In the genomic region with DNA sequence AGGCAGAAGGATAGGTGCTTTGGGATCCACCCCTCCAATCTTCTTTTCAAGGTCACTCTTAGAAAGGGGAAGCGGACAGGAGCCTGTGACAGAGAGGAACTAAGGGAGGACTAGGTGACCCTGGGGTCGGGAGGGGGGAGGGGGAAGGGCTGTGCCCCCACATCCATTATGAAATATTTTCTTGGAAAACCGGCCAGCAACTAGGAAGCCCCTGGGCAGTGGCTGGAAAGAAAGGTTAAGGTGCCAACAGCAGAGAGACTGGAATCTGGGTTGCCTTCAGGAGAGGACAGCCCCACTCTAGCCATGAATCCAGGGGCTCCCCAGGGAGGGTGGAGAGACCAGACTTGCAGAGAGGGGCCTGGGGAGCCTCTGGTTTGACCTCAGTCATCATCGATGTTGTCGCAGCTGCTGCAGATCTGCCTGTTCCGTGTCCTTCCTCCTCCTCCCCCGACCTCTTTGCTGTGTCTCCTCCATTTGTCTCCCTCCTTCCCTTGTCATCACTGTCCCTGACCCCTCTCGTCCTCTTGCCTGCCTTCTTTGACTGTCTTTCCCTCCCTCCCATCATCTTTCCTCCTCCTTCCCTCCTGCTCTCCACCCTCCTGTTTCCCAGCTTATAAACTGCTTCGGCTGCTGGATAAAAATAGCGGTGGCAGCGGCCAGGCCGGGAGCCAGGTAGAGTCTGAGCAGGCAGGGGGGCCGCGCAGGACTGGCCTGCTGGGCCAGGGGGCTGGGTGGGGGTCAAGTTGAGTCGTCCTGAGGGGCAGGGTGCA, we compare ENCODE assay signal across 9 cellular contexts. TPM values are rescaled to one million over a fixed set of nuclear protein-coding genes. Genes with fewer than 3 reads are reported as not detected.
DNase-seq lines count a peak whose midpoint lies in the region; ATAC-seq and TF ChIP-seq lines count a peak whose summit lies in the region.
"Had no signal": no experiment of that assay in that cellular context is flagged by ENCODE, and none has a peak within 500 bp of the region (broad histone marks: within the 10 kb centered on the region; RNA-seq: fewer than 3 reads in every experiment).

No MANE protein-coding gene starts in this region.

- no peak for TF ChIP-seq CTCF in GM13977 (IDR thresholded peaks at IDR 0.05; ENCODE audit: extremely low read depth, insufficient read depth, missing control alignments)
- TF ChIP-seq CTCF in WTC11 (IDR thresholded peaks at IDR 0.05) = no peak

- H3K27me3 ChIP-seq in muscle layer of colon (ENCODE audit: control insufficient read depth in 1 of 2, insufficient read depth in 2 of 2, low read length in 2 of 2) = no peaks in the 10 kb centered on the region

- POLR2A ChIA-PET in WTC11 (lab: Charles Lee) = interaction anchor here (1.9 kb wide), 1 partner anchor 20 kb away, joined by 9 read pairs; a partner anchor contains a TSS

- H3K9ac ChIP-seq in muscle layer of colon (ENCODE audit: low read length) = peak overlapping the region; percentile 36

- peak overlapping the region; percentile 89 for H3K4me3 Mint-ChIP-seq in WTC11

- peaks cover 34% of the 10 kb centered on the region for H3K36me3 Mint-ChIP-seq in WTC11
- H3K36me3 Mint-ChIP-seq: naive B cell had no signal

- peak overlapping the region; percentile 86 for H3K27ac ChIP-seq in muscle layer of colon (ENCODE audit: low read depth, low read length)

- H3K4me1 Mint-ChIP-seq in WTC11 = peaks cover 44% of the 10 kb centered on the region

- H3K4me1 ChIP-seq in muscle layer of colon (ENCODE audit: insufficient read depth, low read length) = peaks cover 89% of the 10 kb centered on the region

- in situ Hi-C loops in GM13977 (cut with MboI; ENCODE audit: low pct_unique_long_range_greater_than_20kb, low sequenced_read_pairs, unreplicated experiment) = no loop called here

- H3K27ac Mint-ChIP-seq in WTC11 = peak overlapping the region; percentile 72
- H3K27ac Mint-ChIP-seq: naive B cell had no signal

- ATAC-seq in WTC11 (no peak), HG03095 (IDR thresholded peaks at IDR 0.05; ENCODE audit: unreplicated experiment) (no peak)
- ATAC-seq: activated CD4-positive, CD25-positive, alpha-beta regulatory T cell treated with anti-CD3 and anti-CD28 coated beads, Interleukin-2, amount 50 U/mL, for 24 hours had no signal

- CTCF ChIA-PET in WTC11 (lab: Charles Lee) = interaction anchor here (0.9 to 10.7 kb wide), 9 partner anchors 9 to 164 kb away, joined by 3 to 174 read pairs (median 6); a partner anchor contains a TSS

- H3K4me3 ChIP-seq in muscle layer of colon (ENCODE audit: low read depth in 1 of 2, low read length in 2 of 2) = peak overlapping the region in 1 of 2 donors; percentile 71

- no peaks in the 10 kb centered on the region for H3K9me3 ChIP-seq in muscle layer of colon (ENCODE audit: low read length)

- no peaks in the 10 kb centered on the region for H3K9me3 Mint-ChIP-seq in WTC11
- H3K9me3 Mint-ChIP-seq: naive B cell had no signal

- peaks cover 26% of the 10 kb centered on the region for H3K36me3 ChIP-seq in muscle layer of colon (ENCODE audit: insufficient read depth, low read length)

- peak; percentile 9 for DNase-seq in GM13977 (ENCODE audit: low spot score)
- DNase-seq in WTC11 (ENCODE audit: low spot score) = no peak
- no peak for DNase-seq in KG1 (lab: John Stamatoyannopoulos, UW)
- no peak for DNase-seq in DMS53 (lab: John Stamatoyannopoulos, UW)
- DNase-seq: naive B cell, NCI-H1105 treated with DMSO at 0.1 percent for 48 hours had no signal

- no peaks in the 10 kb centered on the region for H3K27me3 Mint-ChIP-seq in WTC11 (ENCODE audit: low read depth)

TF ChIP-seq in WTC11, 78 proteins besides CTCF, POLR2A, EP300 and RAD21 (continues in another document):
- no peak for TF ChIP-seq JUN (CRISPR knock-in tag; IDR thresholded peaks at IDR 0.05)
- TF ChIP-seq, protein P1, sequence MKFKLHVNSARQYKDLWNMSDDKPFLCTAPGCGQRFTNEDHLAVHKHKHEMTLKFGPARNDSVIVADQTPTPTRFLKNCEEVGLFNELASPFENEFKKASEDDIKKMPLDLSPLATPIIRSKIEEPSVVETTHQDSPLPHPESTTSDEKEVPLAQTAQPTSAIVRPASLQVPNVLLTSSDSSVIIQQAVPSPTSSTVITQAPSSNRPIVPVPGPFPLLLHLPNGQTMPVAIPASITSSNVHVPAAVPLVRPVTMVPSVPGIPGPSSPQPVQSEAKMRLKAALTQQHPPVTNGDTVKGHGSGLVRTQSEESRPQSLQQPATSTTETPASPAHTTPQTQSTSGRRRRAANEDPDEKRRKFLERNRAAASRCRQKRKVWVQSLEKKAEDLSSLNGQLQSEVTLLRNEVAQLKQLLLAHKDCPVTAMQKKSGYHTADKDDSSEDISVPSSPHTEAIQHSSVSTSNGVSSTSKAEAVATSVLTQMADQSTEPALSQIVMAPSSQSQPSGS (CRISPR knock-in tag; IDR thresholded peaks at IDR 0.05; ENCODE audit: borderline replicate concordance, low read depth) = no peak
- TF ChIP-seq CREM (CRISPR knock-in tag; IDR thresholded peaks at IDR 0.05) = no peak
- no peak for TF ChIP-seq GRHL2 (CRISPR knock-in tag; IDR thresholded peaks at IDR 0.05; ENCODE audit: insufficient replicate concordance, severe bottlenecking)
- TF ChIP-seq ZNF671 (CRISPR knock-in tag; IDR thresholded peaks at IDR 0.05) = no peak
- TF ChIP-seq, protein P2, sequence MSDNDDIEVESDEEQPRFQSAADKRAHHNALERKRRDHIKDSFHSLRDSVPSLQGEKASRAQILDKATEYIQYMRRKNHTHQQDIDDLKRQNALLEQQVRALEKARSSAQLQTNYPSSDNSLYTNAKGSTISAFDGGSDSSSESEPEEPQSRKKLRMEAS (CRISPR knock-in tag; IDR thresholded peaks at IDR 0.05) = no peak
- TF ChIP-seq FOXJ3 (CRISPR knock-in tag; IDR thresholded peaks at IDR 0.05; ENCODE audit: borderline replicate concordance) = no peak
- TF ChIP-seq, protein P3, sequence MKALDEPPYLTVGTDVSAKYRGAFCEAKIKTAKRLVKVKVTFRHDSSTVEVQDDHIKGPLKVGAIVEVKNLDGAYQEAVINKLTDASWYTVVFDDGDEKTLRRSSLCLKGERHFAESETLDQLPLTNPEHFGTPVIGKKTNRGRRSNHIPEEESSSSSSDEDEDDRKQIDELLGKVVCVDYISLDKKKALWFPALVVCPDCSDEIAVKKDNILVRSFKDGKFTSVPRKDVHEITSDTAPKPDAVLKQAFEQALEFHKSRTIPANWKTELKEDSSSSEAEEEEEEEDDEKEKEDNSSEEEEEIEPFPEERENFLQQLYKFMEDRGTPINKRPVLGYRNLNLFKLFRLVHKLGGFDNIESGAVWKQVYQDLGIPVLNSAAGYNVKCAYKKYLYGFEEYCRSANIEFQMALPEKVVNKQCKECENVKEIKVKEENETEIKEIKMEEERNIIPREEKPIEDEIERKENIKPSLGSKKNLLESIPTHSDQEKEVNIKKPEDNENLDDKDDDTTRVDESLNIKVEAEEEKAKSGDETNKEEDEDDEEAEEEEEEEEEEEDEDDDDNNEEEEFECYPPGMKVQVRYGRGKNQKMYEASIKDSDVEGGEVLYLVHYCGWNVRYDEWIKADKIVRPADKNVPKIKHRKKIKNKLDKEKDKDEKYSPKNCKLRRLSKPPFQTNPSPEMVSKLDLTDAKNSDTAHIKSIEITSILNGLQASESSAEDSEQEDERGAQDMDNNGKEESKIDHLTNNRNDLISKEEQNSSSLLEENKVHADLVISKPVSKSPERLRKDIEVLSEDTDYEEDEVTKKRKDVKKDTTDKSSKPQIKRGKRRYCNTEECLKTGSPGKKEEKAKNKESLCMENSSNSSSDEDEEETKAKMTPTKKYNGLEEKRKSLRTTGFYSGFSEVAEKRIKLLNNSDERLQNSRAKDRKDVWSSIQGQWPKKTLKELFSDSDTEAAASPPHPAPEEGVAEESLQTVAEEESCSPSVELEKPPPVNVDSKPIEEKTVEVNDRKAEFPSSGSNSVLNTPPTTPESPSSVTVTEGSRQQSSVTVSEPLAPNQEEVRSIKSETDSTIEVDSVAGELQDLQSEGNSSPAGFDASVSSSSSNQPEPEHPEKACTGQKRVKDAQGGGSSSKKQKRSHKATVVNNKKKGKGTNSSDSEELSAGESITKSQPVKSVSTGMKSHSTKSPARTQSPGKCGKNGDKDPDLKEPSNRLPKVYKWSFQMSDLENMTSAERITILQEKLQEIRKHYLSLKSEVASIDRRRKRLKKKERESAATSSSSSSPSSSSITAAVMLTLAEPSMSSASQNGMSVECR (CRISPR knock-in tag; IDR thresholded peaks at IDR 0.05; ENCODE audit: borderline replicate concordance) = no peak
- TF ChIP-seq NFE2L1 (CRISPR knock-in tag; IDR thresholded peaks at IDR 0.05) = no peak
- TF ChIP-seq, protein P4, sequence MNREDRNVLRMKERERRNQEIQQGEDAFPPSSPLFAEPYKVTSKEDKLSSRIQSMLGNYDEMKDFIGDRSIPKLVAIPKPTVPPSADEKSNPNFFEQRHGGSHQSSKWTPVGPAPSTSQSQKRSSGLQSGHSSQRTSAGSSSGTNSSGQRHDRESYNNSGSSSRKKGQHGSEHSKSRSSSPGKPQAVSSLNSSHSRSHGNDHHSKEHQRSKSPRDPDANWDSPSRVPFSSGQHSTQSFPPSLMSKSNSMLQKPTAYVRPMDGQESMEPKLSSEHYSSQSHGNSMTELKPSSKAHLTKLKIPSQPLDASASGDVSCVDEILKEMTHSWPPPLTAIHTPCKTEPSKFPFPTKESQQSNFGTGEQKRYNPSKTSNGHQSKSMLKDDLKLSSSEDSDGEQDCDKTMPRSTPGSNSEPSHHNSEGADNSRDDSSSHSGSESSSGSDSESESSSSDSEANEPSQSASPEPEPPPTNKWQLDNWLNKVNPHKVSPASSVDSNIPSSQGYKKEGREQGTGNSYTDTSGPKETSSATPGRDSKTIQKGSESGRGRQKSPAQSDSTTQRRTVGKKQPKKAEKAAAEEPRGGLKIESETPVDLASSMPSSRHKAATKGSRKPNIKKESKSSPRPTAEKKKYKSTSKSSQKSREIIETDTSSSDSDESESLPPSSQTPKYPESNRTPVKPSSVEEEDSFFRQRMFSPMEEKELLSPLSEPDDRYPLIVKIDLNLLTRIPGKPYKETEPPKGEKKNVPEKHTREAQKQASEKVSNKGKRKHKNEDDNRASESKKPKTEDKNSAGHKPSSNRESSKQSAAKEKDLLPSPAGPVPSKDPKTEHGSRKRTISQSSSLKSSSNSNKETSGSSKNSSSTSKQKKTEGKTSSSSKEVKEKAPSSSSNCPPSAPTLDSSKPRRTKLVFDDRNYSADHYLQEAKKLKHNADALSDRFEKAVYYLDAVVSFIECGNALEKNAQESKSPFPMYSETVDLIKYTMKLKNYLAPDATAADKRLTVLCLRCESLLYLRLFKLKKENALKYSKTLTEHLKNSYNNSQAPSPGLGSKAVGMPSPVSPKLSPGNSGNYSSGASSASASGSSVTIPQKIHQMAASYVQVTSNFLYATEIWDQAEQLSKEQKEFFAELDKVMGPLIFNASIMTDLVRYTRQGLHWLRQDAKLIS (CRISPR knock-in tag; IDR thresholded peaks at IDR 0.05; ENCODE audit: borderline replicate concordance) = no peak
- no peak for TF ChIP-seq ZBTB21 (CRISPR knock-in tag; IDR thresholded peaks at IDR 0.05; ENCODE audit: borderline replicate concordance)
- TF ChIP-seq NR2C2 (CRISPR knock-in tag; IDR thresholded peaks at IDR 0.05) = no peak

RNA-seq across cellular contexts. Expression of a gene that starts 3.2 kb away (rescaled TPM):
- total RNA-seq in WTC11 (2021) = 131 to 139 TPM (median 132 TPM) in 3 replicates

RNA-seq across cellular contexts. Expression of a gene that starts 9.8 kb away (rescaled TPM):
- 3.9 to 7.5 TPM (median 6.4 TPM) in 3 replicates for total RNA-seq in WTC11 (2021)

RNA-seq across cellular contexts. Expression of a gene that starts 20.3 kb away (rescaled TPM):
- 2,159 to 2,172 TPM (median 2,171 TPM) in 3 replicates for total RNA-seq in WTC11 (2021)

RNA-seq across cellular contexts. Expression of a gene that starts 30.8 kb away (rescaled TPM):
- total RNA-seq in WTC11 (2021) = 28.9 to 36.7 TPM (median 30.8 TPM) in 3 replicates

RNA-seq across cellular contexts. Expression of a gene that starts 38.8 kb away (rescaled TPM):
- total RNA-seq in WTC11 (2021) = 8.3 to 10.4 TPM (median 10.3 TPM) in 3 replicates
